In the genomic region with DNA sequence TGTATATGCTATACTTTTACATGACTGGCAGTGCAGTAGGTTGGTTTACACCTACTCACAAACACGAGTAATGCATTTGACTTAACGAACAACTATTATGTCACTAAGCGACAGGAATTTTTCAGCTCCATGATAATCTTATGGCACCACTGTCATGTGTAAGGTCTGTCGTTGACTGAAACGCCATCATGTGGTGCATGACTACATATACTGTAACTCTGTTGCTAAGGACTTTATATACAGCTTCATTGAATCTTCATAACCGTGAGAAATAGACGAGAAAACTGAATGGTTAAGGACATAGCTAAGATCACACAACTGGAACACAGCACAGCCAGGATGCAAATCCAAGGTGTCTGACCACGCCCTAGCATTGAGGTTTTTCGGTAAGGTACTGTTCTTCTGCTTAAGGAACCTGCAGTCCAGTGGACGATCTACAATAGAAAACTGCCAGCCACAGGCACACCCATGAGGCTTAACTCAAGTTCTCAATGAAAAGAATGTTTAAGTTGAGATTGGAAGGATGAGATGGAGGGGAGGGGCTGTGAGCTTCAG, we compare ENCODE assay signal across 1 cellular context.
TF ChIP-seq lines count a peak whose summit lies in the region.

No MANE protein-coding gene starts in this region.

TF ChIP-seq in GM23338, 12 proteins besides CTCF, POLR2A, EP300 and RAD21:
- TF ChIP-seq, protein P1, sequence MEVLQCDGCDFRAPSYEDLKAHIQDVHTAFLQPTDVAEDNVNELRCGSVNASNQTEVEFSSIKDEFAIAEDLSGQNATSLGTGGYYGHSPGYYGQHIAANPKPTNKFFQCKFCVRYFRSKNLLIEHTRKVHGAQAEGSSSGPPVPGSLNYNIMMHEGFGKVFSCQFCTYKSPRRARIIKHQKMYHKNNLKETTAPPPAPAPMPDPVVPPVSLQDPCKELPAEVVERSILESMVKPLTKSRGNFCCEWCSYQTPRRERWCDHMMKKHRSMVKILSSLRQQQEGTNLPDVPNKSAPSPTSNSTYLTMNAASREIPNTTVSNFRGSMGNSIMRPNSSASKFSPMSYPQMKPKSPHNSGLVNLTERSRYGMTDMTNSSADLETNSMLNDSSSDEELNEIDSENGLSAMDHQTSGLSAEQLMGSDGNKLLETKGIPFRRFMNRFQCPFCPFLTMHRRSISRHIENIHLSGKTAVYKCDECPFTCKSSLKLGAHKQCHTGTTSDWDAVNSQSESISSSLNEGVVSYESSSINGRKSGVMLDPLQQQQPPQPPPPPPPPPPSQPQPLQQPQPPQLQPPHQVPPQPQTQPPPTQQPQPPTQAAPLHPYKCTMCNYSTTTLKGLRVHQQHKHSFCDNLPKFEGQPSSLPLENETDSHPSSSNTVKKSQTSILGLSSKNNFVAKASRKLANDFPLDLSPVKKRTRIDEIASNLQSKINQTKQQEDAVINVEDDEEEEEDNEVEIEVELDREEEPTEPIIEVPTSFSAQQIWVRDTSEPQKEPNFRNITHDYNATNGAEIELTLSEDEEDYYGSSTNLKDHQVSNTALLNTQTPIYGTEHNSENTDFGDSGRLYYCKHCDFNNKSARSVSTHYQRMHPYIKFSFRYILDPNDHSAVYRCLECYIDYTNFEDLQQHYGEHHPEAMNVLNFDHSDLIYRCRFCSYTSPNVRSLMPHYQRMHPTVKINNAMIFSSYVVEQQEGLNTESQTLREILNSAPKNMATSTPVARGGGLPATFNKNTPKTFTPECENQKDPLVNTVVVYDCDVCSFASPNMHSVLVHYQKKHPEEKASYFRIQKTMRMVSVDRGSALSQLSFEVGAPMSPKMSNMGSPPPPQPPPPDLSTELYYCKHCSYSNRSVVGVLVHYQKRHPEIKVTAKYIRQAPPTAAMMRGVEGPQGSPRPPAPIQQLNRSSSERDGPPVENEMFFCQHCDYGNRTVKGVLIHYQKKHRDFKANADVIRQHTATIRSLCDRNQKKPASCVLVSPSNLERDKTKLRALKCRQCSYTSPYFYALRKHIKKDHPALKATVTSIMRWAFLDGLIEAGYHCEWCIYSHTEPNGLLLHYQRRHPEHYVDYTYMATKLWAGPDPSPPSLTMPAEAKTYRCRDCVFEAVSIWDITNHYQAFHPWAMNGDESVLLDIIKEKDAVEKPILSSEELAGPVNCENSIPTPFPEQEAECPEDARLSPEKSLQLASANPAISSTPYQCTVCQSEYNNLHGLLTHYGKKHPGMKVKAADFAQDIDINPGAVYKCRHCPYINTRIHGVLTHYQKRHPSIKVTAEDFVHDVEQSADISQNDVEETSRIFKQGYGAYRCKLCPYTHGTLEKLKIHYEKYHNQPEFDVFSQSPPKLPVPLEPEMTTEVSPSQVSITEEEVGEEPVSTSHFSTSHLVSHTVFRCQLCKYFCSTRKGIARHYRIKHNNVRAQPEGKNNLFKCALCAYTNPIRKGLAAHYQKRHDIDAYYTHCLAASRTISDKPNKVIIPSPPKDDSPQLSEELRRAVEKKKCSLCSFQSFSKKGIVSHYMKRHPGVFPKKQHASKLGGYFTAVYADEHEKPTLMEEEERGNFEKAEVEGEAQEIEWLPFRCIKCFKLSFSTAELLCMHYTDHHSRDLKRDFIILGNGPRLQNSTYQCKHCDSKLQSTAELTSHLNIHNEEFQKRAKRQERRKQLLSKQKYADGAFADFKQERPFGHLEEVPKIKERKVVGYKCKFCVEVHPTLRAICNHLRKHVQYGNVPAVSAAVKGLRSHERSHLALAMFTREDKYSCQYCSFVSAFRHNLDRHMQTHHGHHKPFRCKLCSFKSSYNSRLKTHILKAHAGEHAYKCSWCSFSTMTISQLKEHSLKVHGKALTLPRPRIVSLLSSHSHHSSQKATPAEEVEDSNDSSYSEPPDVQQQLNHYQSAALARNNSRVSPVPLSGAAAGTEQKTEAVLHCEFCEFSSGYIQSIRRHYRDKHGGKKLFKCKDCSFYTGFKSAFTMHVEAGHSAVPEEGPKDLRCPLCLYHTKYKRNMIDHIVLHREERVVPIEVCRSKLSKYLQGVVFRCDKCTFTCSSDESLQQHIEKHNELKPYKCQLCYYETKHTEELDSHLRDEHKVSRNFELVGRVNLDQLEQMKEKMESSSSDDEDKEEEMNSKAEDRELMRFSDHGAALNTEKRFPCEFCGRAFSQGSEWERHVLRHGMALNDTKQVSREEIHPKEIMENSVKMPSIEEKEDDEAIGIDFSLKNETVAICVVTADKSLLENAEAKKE (CRISPR knock-in tag; IDR thresholded peaks at IDR 0.05): no peak
- TF ChIP-seq STAT1 (IDR thresholded peaks at IDR 0.05; ENCODE audit: unreplicated experiment): no peak
- TF ChIP-seq, protein P2, sequence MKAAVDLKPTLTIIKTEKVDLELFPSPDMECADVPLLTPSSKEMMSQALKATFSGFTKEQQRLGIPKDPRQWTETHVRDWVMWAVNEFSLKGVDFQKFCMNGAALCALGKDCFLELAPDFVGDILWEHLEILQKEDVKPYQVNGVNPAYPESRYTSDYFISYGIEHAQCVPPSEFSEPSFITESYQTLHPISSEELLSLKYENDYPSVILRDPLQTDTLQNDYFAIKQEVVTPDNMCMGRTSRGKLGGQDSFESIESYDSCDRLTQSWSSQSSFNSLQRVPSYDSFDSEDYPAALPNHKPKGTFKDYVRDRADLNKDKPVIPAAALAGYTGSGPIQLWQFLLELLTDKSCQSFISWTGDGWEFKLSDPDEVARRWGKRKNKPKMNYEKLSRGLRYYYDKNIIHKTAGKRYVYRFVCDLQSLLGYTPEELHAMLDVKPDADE (IDR thresholded peaks at IDR 0.05): no peak
- no peak for TF ChIP-seq JUNB (IDR thresholded peaks at IDR 0.05; ENCODE audit: unreplicated experiment)
- TF ChIP-seq NANOG (IDR thresholded peaks at IDR 0.05; ENCODE audit: borderline replicate concordance): no peak
- no peak for TF ChIP-seq CREB1 (CRISPR knock-in tag; IDR thresholded peaks at IDR 0.05; ENCODE audit: low read depth)
- TF ChIP-seq EZH2 (IDR thresholded peaks at IDR 0.05; ENCODE audit: low read depth, unreplicated experiment): no peak
- TF ChIP-seq, protein P3, sequence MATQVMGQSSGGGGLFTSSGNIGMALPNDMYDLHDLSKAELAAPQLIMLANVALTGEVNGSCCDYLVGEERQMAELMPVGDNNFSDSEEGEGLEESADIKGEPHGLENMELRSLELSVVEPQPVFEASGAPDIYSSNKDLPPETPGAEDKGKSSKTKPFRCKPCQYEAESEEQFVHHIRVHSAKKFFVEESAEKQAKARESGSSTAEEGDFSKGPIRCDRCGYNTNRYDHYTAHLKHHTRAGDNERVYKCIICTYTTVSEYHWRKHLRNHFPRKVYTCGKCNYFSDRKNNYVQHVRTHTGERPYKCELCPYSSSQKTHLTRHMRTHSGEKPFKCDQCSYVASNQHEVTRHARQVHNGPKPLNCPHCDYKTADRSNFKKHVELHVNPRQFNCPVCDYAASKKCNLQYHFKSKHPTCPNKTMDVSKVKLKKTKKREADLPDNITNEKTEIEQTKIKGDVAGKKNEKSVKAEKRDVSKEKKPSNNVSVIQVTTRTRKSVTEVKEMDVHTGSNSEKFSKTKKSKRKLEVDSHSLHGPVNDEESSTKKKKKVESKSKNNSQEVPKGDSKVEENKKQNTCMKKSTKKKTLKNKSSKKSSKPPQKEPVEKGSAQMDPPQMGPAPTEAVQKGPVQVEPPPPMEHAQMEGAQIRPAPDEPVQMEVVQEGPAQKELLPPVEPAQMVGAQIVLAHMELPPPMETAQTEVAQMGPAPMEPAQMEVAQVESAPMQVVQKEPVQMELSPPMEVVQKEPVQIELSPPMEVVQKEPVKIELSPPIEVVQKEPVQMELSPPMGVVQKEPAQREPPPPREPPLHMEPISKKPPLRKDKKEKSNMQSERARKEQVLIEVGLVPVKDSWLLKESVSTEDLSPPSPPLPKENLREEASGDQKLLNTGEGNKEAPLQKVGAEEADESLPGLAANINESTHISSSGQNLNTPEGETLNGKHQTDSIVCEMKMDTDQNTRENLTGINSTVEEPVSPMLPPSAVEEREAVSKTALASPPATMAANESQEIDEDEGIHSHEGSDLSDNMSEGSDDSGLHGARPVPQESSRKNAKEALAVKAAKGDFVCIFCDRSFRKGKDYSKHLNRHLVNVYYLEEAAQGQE (IDR thresholded peaks at IDR 0.05; ENCODE audit: unreplicated experiment): no peak
- TF ChIP-seq EZH2phosphoT487 (IDR thresholded peaks at IDR 0.05; ENCODE audit: unreplicated experiment): no peak
